Comparison of ENCODE assay signal across 18 cellular contexts in genomic region chr14:39275395-39275794, GRCh38. TPM values are rescaled to one million over a fixed set of nuclear protein-coding genes. Genes with fewer than 3 reads are reported as not detected.
DNase-seq lines count a peak whose midpoint lies in the region; ATAC-seq, FAIRE-seq and TF ChIP-seq lines count a peak whose summit lies in the region.
"Had no signal": no experiment of that assay in that cellular context is flagged by ENCODE, and none has a peak within 500 bp of the region (broad histone marks: within the 10 kb centered on the region; RNA-seq: fewer than 3 reads in every experiment).

No MANE protein-coding gene starts in this region.

- no peak for TF ChIP-seq POLR2A in HepG2 (IDR thresholded peaks at IDR 0.05; ENCODE audit: insufficient read depth in 1 of 2, low read depth in 2 of 2, low read length in 2 of 2)

- peaks cover 8% of the 10 kb centered on the region; the same call in 1 of the 2 replicates for H3K4me1 ChIP-seq in GM23338 (ENCODE audit: insufficient read depth)
- H3K4me1 ChIP-seq in HepG2 (ENCODE audit: insufficient read depth, low read length): peaks cover 40% of the 10 kb centered on the region
- peaks cover 21% of the 10 kb centered on the region for H3K4me1 ChIP-seq in psoas muscle
- H3K4me1 ChIP-seq: BLaER1 had no signal

- intact Hi-C loops in CD4-positive, alpha-beta T cell (cut with DNase I, micrococcal nuclease): no loop called here
- intact Hi-C loops in HepG2 (cut with micrococcal nuclease; ENCODE audit: unreplicated experiment) (no loop called here), psoas muscle (cut with DNase I) (no loop called here)

- peaks cover 30% of the 10 kb centered on the region for H3K36me3 Mint-ChIP-seq in CD4-positive, alpha-beta T cell (ENCODE audit: low read depth)
- peaks cover 42% of the 10 kb centered on the region for H3K36me3 Mint-ChIP-seq in GM23338 (ENCODE audit: low read depth)

- in situ Hi-C loops in HepG2 (cut with HindIII; ENCODE audit: extremely low pct_ligation_motif_present, low pct_unique_long_range_greater_than_20kb): no loop called here

- ATAC-seq in CD4-positive, alpha-beta T cell (ENCODE audit: poor library complexity): no peak
- no peak for ATAC-seq in GM23338
- ATAC-seq in HepG2: no peak
- peak in 2 of 4 donors; percentile 20 to 53 for ATAC-seq in psoas muscle
- no peak for ATAC-seq in omental fat pad (ENCODE audit: low FRiP score)

- H3F3A ChIP-seq in GM23338 (replicated peaks; ENCODE audit: low read depth): no peaks in the 10 kb centered on the region

- H3K4me3 ChIP-seq in GM23338: no peak overlapping the region
- no peak overlapping the region for H3K4me3 ChIP-seq in HepG2 (replicated peaks in 1 of 3; ENCODE audit: insufficient read depth in 1 of 3, low read depth in 2 of 3, low read length in 3 of 3)
- H3K4me3 ChIP-seq in psoas muscle: no peak overlapping the region
- no peak overlapping the region for H3K4me3 ChIP-seq in MG63
- H3K4me3 ChIP-seq: BLaER1, PC-9 had no signal

- H2AFZ ChIP-seq in GM23338 (no peak overlapping the region), HepG2 (ENCODE audit: low read length) (no peak overlapping the region)
- H2AFZ ChIP-seq: PC-9 had no signal

- POLR2A ChIA-PET in CD4-positive, alpha-beta T cell (lab: Charles Lee): no interaction called here
- POLR2A ChIA-PET in HepG2 (lab: Yijun Ruan, JAX): interaction anchor here (1.2 to 3.6 kb wide), 5 partner anchors 9 to 172 kb away, joined by 3 to 26 read pairs (median 5); partner anchors contain the start of genes PNN, SEC23A and TRAPPC6B

- H3K4me2 ChIP-seq in GM23338 (no peak overlapping the region), HepG2 (ENCODE audit: low read depth, low read length) (no peak overlapping the region)
- H3K4me2 ChIP-seq: BLaER1, KMS-11, PC-9 had no signal

- TF ChIP-seq RAD21 in HepG2 (CRISPR knock-in tag; IDR thresholded peaks at IDR 0.05): no peak

- H3K27ac Mint-ChIP-seq in CD4-positive, alpha-beta T cell: peak overlapping the region; percentile 76
- H3K27ac Mint-ChIP-seq in GM23338: peak overlapping the region; percentile 48; the same call in 1 of the 2 replicates

- no peaks in the 10 kb centered on the region for H3K9me3 ChIP-seq in CD4-positive, alpha-beta T cell (ENCODE audit: control insufficient read depth, low read length)
- peaks cover 10% of the 10 kb centered on the region for H3K9me3 ChIP-seq in HepG2 (ENCODE audit: low read length)
- H3K9me3 ChIP-seq in psoas muscle: peaks cover 14% of the 10 kb centered on the region
- H3K9me3 ChIP-seq in MG63: no peaks in the 10 kb centered on the region

- no peak overlapping the region for H3K27ac ChIP-seq in CD4-positive, alpha-beta T cell (ENCODE audit: low read depth, low read length)
- H3K27ac ChIP-seq in GM23338 (ENCODE audit: low read depth) (no peak overlapping the region), HepG2 (ENCODE audit: extremely low read length, insufficient read depth, low read length) (no peak overlapping the region), psoas muscle (peak overlapping the region; percentile 64)
- H3K27ac ChIP-seq: BLaER1, KMS-11, PC-9 had no signal

- TF ChIP-seq CTCF in CD4-positive, alpha-beta T cell (IDR thresholded peaks at IDR 0.05): no peak
- no peak for TF ChIP-seq CTCF in GM23338 (conservative IDR thresholded peaks at IDR 0.05; ENCODE audit: low read depth in 2 of 2)
- TF ChIP-seq CTCF in HepG2 (CRISPR knock-in tag; IDR thresholded peaks at IDR 0.05): no peak
- TF ChIP-seq CTCF in psoas muscle (IDR thresholded peaks at IDR 0.05): no peak
- TF ChIP-seq CTCF in omental fat pad (IDR thresholded peaks at IDR 0.05): no peak

- DNase-seq in CD4-positive, alpha-beta T cell: no peak
- DNase-seq in GM23338 (ENCODE audit: low spot score): no peak
- no peak for DNase-seq in HepG2 (ENCODE audit: low spot score)
- no peak for DNase-seq in psoas muscle
- no peak for DNase-seq in omental fat pad (ENCODE audit: low spot score)
- DNase-seq in NCI-H82 (lab: John Stamatoyannopoulos, UW): no peak
- DNase-seq in MG63: no peak
- DNase-seq: COR-L47, DMS 273 treated with DMSO at 0.1 percent for 48 hours, GDM1, H9, NCI-H1417, NCI-H187, NCI-H2227 treated with DMSO at 0.1 percent for 48 hours, NCI-H524, PC-9 had no signal

- TF ChIP-seq EP300 in HepG2 (IDR thresholded peaks at IDR 0.05; ENCODE audit: low read depth in 2 of 2, low read length in 2 of 2): no peak
- TF ChIP-seq EP300 in HepG2 (CRISPR knock-in tag; IDR thresholded peaks at IDR 0.05; ENCODE audit: borderline replicate concordance): no peak

- no peak overlapping the region for H3K4me3 Mint-ChIP-seq in CD4-positive, alpha-beta T cell
- no peak overlapping the region for H3K4me3 Mint-ChIP-seq in GM23338
- H3K4me3 Mint-ChIP-seq: H9 had no signal

- H3K79me2 ChIP-seq in GM23338 (replicated peaks; ENCODE audit: insufficient read depth) (peaks cover 70% of the 10 kb centered on the region), HepG2 (ENCODE audit: insufficient read depth, low read length) (peaks cover 87% of the 10 kb centered on the region)

- BruUV-seq in HepG2 (replicated peaks; lab: Mats Ljungman, UMichigan): no TSS peak

- no peak overlapping the region for H3K9ac ChIP-seq in HepG2 (ENCODE audit: insufficient read depth, low read depth, low read length)
- H3K9ac ChIP-seq: BLaER1, KMS-11 had no signal

- no peaks in the 10 kb centered on the region for H3K27me3 ChIP-seq in CD4-positive, alpha-beta T cell (ENCODE audit: control insufficient read depth, insufficient read depth, low read length)
- H3K27me3 ChIP-seq in GM23338 (ENCODE audit: insufficient read depth) (no peaks in the 10 kb centered on the region), HepG2 (ENCODE audit: control insufficient read depth in 1 of 2, insufficient read depth in 2 of 2, low read length in 2 of 2) (no peaks in the 10 kb centered on the region), psoas muscle (ENCODE audit: insufficient read depth in 3 of 3, low read length in 2 of 3) (no peaks in the 10 kb centered on the region), MG63 (no peaks in the 10 kb centered on the region)
- H3K27me3 ChIP-seq: BLaER1 had no signal

- no peak for FAIRE-seq in HepG2 (lab: Jason Lieb, UNC)

- H3K9me3 Mint-ChIP-seq in CD4-positive, alpha-beta T cell: peaks cover 2% of the 10 kb centered on the region
- H3K9me3 Mint-ChIP-seq in GM23338: peaks cover 28% of the 10 kb centered on the region

- H3K27me3 Mint-ChIP-seq in CD4-positive, alpha-beta T cell: no peaks in the 10 kb centered on the region
- no peaks in the 10 kb centered on the region for H3K27me3 Mint-ChIP-seq in GM23338 (ENCODE audit: insufficient read depth, low read depth, poor library complexity)

- H4K20me1 ChIP-seq in GM23338 (replicated peaks; ENCODE audit: insufficient read depth) (0 out of 2 replicates have a peak, but pooled peaks cover 3% of the 10 kb centered on the region), HepG2 (ENCODE audit: insufficient read depth, low read length) (peaks cover 13% of the 10 kb centered on the region)

- CTCF ChIA-PET in CD4-positive, alpha-beta T cell (lab: Charles Lee): interaction anchor here (1.3 kb wide), 1 partner anchor 161 kb away, joined by 3 read pairs; the partner anchor contains the start of gene GEMIN2
- CTCF ChIA-PET in HepG2 (lab: Yijun Ruan, JAX; ENCODE audit: low intra/inter-chr PET ratio, low total read pairs): no interaction called here

- 96% methylated on average over 5 of the region's 5 CpGs for WGBS in HepG2 (ENCODE audit: low lambda C conversion rate)
- 66 to 86% (median 67%) methylated on average over 5 of the region's 5 CpGs for WGBS in psoas muscle, 3 donors

- peaks cover 70% of the 10 kb centered on the region for H3K4me1 Mint-ChIP-seq in CD4-positive, alpha-beta T cell (ENCODE audit: low read depth)
- peaks cover 5% of the 10 kb centered on the region; the same call in 2 of the 3 replicates for H3K4me1 Mint-ChIP-seq in GM23338

- no peaks in the 10 kb centered on the region for H3K9me2 ChIP-seq in GM23338 (ENCODE audit: insufficient read depth)

- H3K36me3 ChIP-seq in GM23338 (ENCODE audit: insufficient read depth) (no peaks in the 10 kb centered on the region), HepG2 (replicated peaks in 1 of 2; ENCODE audit: control insufficient read depth in 1 of 2, insufficient read depth in 2 of 2, low read length in 2 of 2) (peaks cover 8 to 30% of the 10 kb centered on the region in 2 experiments), psoas muscle (ENCODE audit: insufficient read depth in 1 of 2, low read depth in 1 of 2) (peaks cover 0 to 21% of the 10 kb centered on the region in 2 donors), MG63 (no peaks in the 10 kb centered on the region; the same call in 1 of the 2 replicates)

TF ChIP-seq in HepG2, 621 proteins besides CTCF, POLR2A, EP300 and RAD21 (continues in another document):
- TF ChIP-seq POLR2AphosphoS2 (IDR thresholded peaks at IDR 0.05; ENCODE audit: low read depth, low read length): no peak

RNA-seq across cellular contexts. Expression of gene MIA2, which starts 41.7 kb away (rescaled TPM):
- total RNA-seq in CD4-positive, alpha-beta T cell: 10 to 100 TPM; 21.1 to 24.1 TPM
- 8.5 and 10.9 TPM in 2 replicates for total RNA-seq in GM23338 (2014; rRNA removed; shearing (Covaris generic))
- polyA plus RNA-seq in GM23338 (2016; fragmentation: Nextera tagmentation; extraction: Ambion mirVana) (8.6 and 9.5 TPM in 2 replicates), HepG2 (2011; rRNA removed) (131 and 134 TPM in 2 replicates), psoas muscle (10 to 100 TPM; 10.6 to 29.1 (median 12.6) TPM)
- total RNA-seq in HepG2 (2016; rRNA removed; fragmentation: Illumina TruSeq; extraction: Trizol) (119 and 158 TPM in 2 replicates), psoas muscle (10 to 100 TPM; 15.5 to 26.2 (median 21.3) TPM), omental fat pad (10 to 100 TPM; 13.8 to 19.4 (median 16.7) TPM)
- total RNA-seq in HepG2 (2016; cell fraction: cytosol; rRNA removed; fragmentation: Illumina TruSeq; extraction: Trizol; ENCODE audit: low read depth): 154 and 169 TPM in 2 replicates
- 111 and 161 TPM in 2 replicates for total RNA-seq in HepG2 (2016; cell fraction: insoluble cytoplasmic fraction; rRNA removed; fragmentation: Illumina TruSeq; extraction: Trizol)
- total RNA-seq in HepG2 (2016; cell fraction: membrane; rRNA removed; fragmentation: Illumina TruSeq; extraction: Trizol): 165 and 196 TPM in 2 replicates
- total RNA-seq in HepG2 (2016; cell fraction: nucleus; rRNA removed; fragmentation: Illumina TruSeq; extraction: Trizol): 192 and 219 TPM in 2 replicates
- 57.1 and 79.7 TPM in 2 replicates for polyA plus RNA-seq in HepG2 (2011; cell fraction: cytosol; rRNA removed)
- polyA plus RNA-seq in HepG2 (2011; cell fraction: nucleus; rRNA removed): 77.3 and 94.7 TPM in 2 replicates
- 103 and 118 TPM in 2 replicates for polyA plus RNA-seq in HepG2 (2012)
- 19.6 and 24.5 TPM in 2 replicates for polyA plus RNA-seq in HepG2 (2016; cell fraction: cytosol; fragmentation: Illumina TruSeq; extraction: Trizol; ENCODE audit: low read depth)
- 95.4 and 102 TPM in 2 replicates for polyA plus RNA-seq in HepG2 (2016; cell fraction: insoluble cytoplasmic fraction; fragmentation: Illumina TruSeq; extraction: Trizol; ENCODE audit: low read depth)
- polyA plus RNA-seq in HepG2 (2016; cell fraction: membrane; fragmentation: Illumina TruSeq; extraction: Trizol; ENCODE audit: low read depth): 45.8 and 50.4 TPM in 2 replicates
- polyA plus RNA-seq in HepG2 (2016; cell fraction: nucleus; fragmentation: Illumina TruSeq; extraction: Trizol; ENCODE audit: insufficient read depth, low read depth): 216 and 223 TPM in 2 replicates
- 24.3 and 71.9 TPM in 2 replicates for polyA minus RNA-seq in HepG2 (2011; rRNA and poly(A)+ RNA removed; ENCODE audit: low replicate concordance)
- polyA minus RNA-seq in HepG2 (2011; cell fraction: cytosol; rRNA and poly(A)+ RNA removed): 59.9 and 69.8 TPM in 2 replicates
- 211 and 242 TPM in 2 replicates for polyA minus RNA-seq in HepG2 (2011; cell fraction: nucleus; rRNA and poly(A)+ RNA removed)
- total RNA-seq in MG63 (2014; rRNA removed; shearing (Covaris generic); ENCODE audit: low replicate concordance): 6.3 and 8.6 TPM in 2 replicates
